23 cellular contexts compared by ENCODE assay signal in the genomic region with DNA sequence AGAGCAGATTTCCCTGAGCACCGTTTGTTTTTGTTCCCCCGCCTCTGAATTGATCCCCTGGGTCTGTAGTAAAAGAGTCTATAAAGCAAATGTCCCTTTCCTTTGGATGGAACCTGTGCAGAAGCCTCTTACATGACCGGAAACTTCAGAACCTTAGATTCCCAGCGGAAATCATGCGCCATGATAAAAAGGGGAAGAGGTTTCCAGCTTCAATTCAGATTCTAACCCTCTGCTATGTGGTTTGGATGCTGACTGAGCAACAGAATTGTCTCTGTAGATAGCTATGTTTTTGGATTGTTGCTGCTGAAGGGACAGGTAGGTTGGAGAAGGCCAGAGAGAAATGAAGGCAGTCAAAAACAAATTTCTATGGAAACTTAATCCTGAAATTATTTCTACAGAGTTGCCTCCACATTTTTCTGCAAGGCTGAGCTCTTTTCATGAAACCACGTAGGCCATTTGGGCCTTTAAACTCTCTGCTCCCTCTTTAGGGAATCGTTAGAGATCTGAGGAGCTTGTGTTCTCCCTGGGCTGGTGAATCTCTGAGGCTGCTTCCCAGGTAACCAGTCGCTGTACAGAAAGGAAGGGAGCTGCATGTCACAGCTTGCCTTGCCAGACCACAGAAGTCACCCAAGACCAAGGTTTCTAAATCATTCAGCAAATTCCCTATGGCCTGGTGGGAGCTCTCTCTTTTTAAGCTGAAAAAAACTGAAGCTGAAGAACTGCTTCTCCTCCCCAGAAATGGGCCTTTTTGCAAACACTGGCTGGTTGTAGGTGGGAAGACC. TPM values are rescaled to one million over a fixed set of nuclear protein-coding genes. Genes with fewer than 3 reads are reported as not detected.
"Had no signal": no experiment of that assay in that cellular context is flagged by ENCODE, and none has a peak within 500 bp of the region (broad histone marks: within the 10 kb centered on the region; RNA-seq: fewer than 3 reads in every experiment).

No MANE protein-coding gene starts in this region.

- H3K9me3 ChIP-seq: esophagus muscularis mucosa, heart right ventricle, thoracic aorta, upper lobe of left lung had no signal

- H3K4me2 ChIP-seq: smooth muscle cell had no signal

- H3K36me3 Mint-ChIP-seq: immature natural killer cell; naive thymus-derived CD4-positive, alpha-beta T cell had no signal

- H3K27ac ChIP-seq: brain microvascular endothelial cell, coronary artery, esophagus muscularis mucosa, heart right ventricle, thoracic aorta, upper lobe of left lung had no signal

- H3K27ac Mint-ChIP-seq: activated T-cell treated with anti-CD3 and anti-CD28 coated beads, Interleukin-2, amount 50 U/mL, for 72 hours; immature natural killer cell; naive thymus-derived CD4-positive, alpha-beta T cell had no signal

- H3K27me3 ChIP-seq: brain microvascular endothelial cell, esophagus muscularis mucosa, upper lobe of left lung had no signal

- H3K36me3 ChIP-seq: brain microvascular endothelial cell, esophagus muscularis mucosa, heart right ventricle, thoracic aorta, upper lobe of left lung had no signal

- H3K9me3 Mint-ChIP-seq: activated T-cell treated with anti-CD3 and anti-CD28 coated beads, Interleukin-2, amount 50 U/mL, for 72 hours; central memory CD8-positive, alpha-beta T cell; immature natural killer cell had no signal

- ATAC-seq: activated CD4-positive, CD25-positive, alpha-beta regulatory T cell treated with anti-CD3 and anti-CD28 coated beads, Interleukin-2, amount 50 U/mL, for 24 hours; activated T-cell treated with anti-CD3 and anti-CD28 coated beads, Interleukin-2, amount 50 U/mL, for 72 hours; heart right ventricle; naive thymus-derived CD4-positive, alpha-beta T cell; sciatic nerve had no signal

- H3K4me3 Mint-ChIP-seq: activated T-cell treated with anti-CD3 and anti-CD28 coated beads, Interleukin-2, amount 50 U/mL, for 72 hours; central memory CD8-positive, alpha-beta T cell; immature natural killer cell; naive thymus-derived CD4-positive, alpha-beta T cell had no signal

- H3K4me1 Mint-ChIP-seq: central memory CD8-positive, alpha-beta T cell; immature natural killer cell; naive thymus-derived CD4-positive, alpha-beta T cell had no signal

- H3K4me3 ChIP-seq: coronary artery, esophagus muscularis mucosa, heart right ventricle, smooth muscle cell, thoracic aorta, upper lobe of left lung had no signal

- DNase-seq: activated CD8-positive, alpha-beta memory T cell treated with anti-CD3 and anti-CD28 coated beads for 24 hours; activated effector memory CD4-positive, alpha-beta T cell treated with anti-CD3 and anti-CD28 coated beads, Interleukin-2, amount 50 U/mL, for 16 hours; activated naive CD4-positive, alpha-beta T cell treated with anti-CD3 and anti-CD28 coated beads, Interleukin-2, amount 50 U/mL, for 16 hours; activated T-cell treated with anti-CD3 and anti-CD28 coated beads, Interleukin-2, amount 50 U/mL, for 72 hours; aorta; brain microvascular endothelial cell; heart right ventricle; immature natural killer cell; mesenchymal stem cell; naive thymus-derived CD4-positive, alpha-beta T cell; stimulated activated CD4-positive, alpha-beta T cell treated with anti-CD3 and anti-CD28 coated beads, Interleukin-4, amount 100 ng/mL, for 1 hour; T-helper 1 cell; T1000; upper lobe of left lung had no signal

- H3K4me1 ChIP-seq: heart right ventricle had no signal

RNA-seq across cellular contexts. Expression of a gene that starts 28.7 kb away (rescaled TPM):
- total RNA-seq: activated T-cell treated with anti-CD3 and anti-CD28 coated beads, Interleukin-2, amount 50 U/mL, for 72 hours; aorta; esophagus muscularis mucosa; heart right ventricle; liver; mucosa of gallbladder; naive thymus-derived CD4-positive, alpha-beta T cell; sciatic nerve; smooth muscle cell; thoracic aorta; upper lobe of left lung had no signal

RNA-seq across cellular contexts. Expression of a gene that starts 35.7 kb away (rescaled TPM):
- total RNA-seq: activated T-cell treated with anti-CD3 and anti-CD28 coated beads, Interleukin-2, amount 50 U/mL, for 72 hours; aorta; esophagus muscularis mucosa; heart right ventricle; liver; mucosa of gallbladder; sciatic nerve; smooth muscle cell; thoracic aorta; upper lobe of left lung had no signal

RNA-seq across cellular contexts. Expression of a gene that starts 58.6 kb away (rescaled TPM):
- total RNA-seq: activated T-cell treated with anti-CD3 and anti-CD28 coated beads, Interleukin-2, amount 50 U/mL, for 72 hours; aorta; esophagus muscularis mucosa; heart right ventricle; liver; mucosa of gallbladder; naive thymus-derived CD4-positive, alpha-beta T cell; sciatic nerve; smooth muscle cell; thoracic aorta; upper lobe of left lung had no signal
